In the genomic region with DNA sequence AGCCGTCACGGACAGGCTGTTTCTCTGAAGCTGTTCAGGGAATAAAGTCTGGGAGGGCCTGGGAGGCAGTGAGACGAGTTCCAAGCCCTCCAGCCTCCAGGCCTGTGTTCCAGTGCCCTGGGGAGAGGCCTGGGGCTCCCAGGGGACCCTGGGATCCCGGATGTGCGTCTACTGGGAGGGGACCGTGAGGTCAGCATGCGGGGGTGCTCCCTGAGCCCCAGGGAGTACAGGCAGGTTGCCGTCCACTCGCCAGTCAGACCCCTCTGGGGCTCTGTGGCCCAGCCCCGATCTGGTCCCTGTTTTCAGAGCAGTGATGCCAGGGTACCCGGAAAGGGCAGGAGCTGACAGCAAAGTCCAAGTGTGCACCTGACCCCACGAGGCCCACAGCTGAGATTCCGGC, we compare ENCODE assay signal across 18 cellular contexts.
DNase-seq lines count a peak whose midpoint lies in the region; ATAC-seq, FAIRE-seq and TF ChIP-seq lines count a peak whose summit lies in the region.
"Had no signal": no experiment of that assay in that cellular context is flagged by ENCODE, and none has a peak within 500 bp of the region (broad histone marks: within the 10 kb centered on the region; RNA-seq: fewer than 3 reads in every experiment).

No MANE protein-coding gene starts in this region.

- H3K4me1 ChIP-seq in heart left ventricle (peaks cover 0 to 19% (median 6%) of the 10 kb centered on the region in 12 donors), kidney (ENCODE audit: control insufficient read depth in 1 of 2, insufficient read depth in 1 of 2, low read depth in 1 of 2, low read length in 2 of 2) (no peaks in the 10 kb centered on the region), upper lobe of right lung (no peaks in the 10 kb centered on the region)

- TF ChIP-seq POLR2A in heart left ventricle (IDR thresholded peaks at IDR 0.05) = no peak

- no peak overlapping the region for H3K9ac ChIP-seq in kidney (ENCODE audit: low read length in 2 of 2)
- H3K9ac ChIP-seq: BLaER1 had no signal

- peak overlapping the region in 1 of 12 donors; percentile 13 for H3K4me3 ChIP-seq in heart left ventricle
- H3K4me3 ChIP-seq in kidney (ENCODE audit: low read length in 2 of 2) = no peak overlapping the region
- no peak overlapping the region for H3K4me3 ChIP-seq in upper lobe of right lung
- H3K4me3 ChIP-seq: BLaER1, GM23338 had no signal

- H3K27me3 ChIP-seq in heart left ventricle (no peaks in the 10 kb centered on the region), upper lobe of right lung (no peaks in the 10 kb centered on the region)
- H3K27me3 ChIP-seq: BLaER1 had no signal

- no peak for FAIRE-seq in kidney (lab: Jason Lieb, UNC)
- FAIRE-seq: GM12892, GM18507 had no signal

- H3K27ac ChIP-seq in heart left ventricle (peak overlapping the region in 8 of 12 donors; percentile 34 to 78 (median 70)), kidney (ENCODE audit: low read depth in 2 of 2, low read length in 2 of 2) (no peak overlapping the region), upper lobe of right lung (no peak overlapping the region)
- H3K27ac ChIP-seq: BLaER1 had no signal

- ATAC-seq in heart left ventricle (no peak), Right ventricle myocardium inferior (no peak), left cardiac atrium (no peak), upper lobe of right lung (no peak), HG02798 (IDR thresholded peaks at IDR 0.05; ENCODE audit: poor library complexity, unreplicated experiment) (no peak)
- ATAC-seq: GM23338 had no signal

- no peaks in the 10 kb centered on the region for H3K36me3 ChIP-seq in heart left ventricle
- no peaks in the 10 kb centered on the region for H3K36me3 ChIP-seq in kidney (ENCODE audit: control insufficient read depth in 1 of 2, insufficient read depth in 2 of 2, low read length in 2 of 2)
- H3K36me3 ChIP-seq in upper lobe of right lung = no peaks in the 10 kb centered on the region

- 85 to 90% (median 86%) methylated on average over 9 to 13 of the region's 13 CpGs for WGBS in heart left ventricle, 4 donors

- intact Hi-C loops in heart left ventricle (cut with DNase I) (loop anchor here in 1 of 10 donors (5.0 kb wide), 1 partner anchor 82 kb away; a partner anchor contains a TSS), Right ventricle myocardium inferior (cut with DNase I) (no loop called here), left cardiac atrium (cut with DNase I) (no loop called here), kidney (cut with DNase I) (no loop called here), upper lobe of right lung (cut with DNase I) (no loop called here)

- H3K9me3 ChIP-seq in heart left ventricle (peaks cover 0 to 10% (median 0%) of the 10 kb centered on the region in 12 donors), kidney (ENCODE audit: control insufficient read depth in 1 of 2, low read length in 2 of 2) (no peaks in the 10 kb centered on the region), upper lobe of right lung (no peaks in the 10 kb centered on the region)

- DNase-seq in heart left ventricle = no peak
- no peak for DNase-seq in Right ventricle myocardium inferior (ENCODE audit: missing footprints)
- DNase-seq in left cardiac atrium = peak; percentile 13
- peak; percentile 53 for DNase-seq in kidney
- DNase-seq in upper lobe of right lung = peak; percentile 46
- DNase-seq in NCI-H1694 treated with DMSO at 0.1 percent for 48 hours (lab: John Stamatoyannopoulos, UW) = no peak
- no peak for DNase-seq in germinal center (ENCODE audit: low spot score)
- DNase-seq: 8988T; CD4-positive, alpha-beta memory T cell; DMS153; DMS79; GDM1; H9 had no signal

- no peak for TF ChIP-seq CTCF in heart left ventricle (IDR thresholded peaks at IDR 0.05)
- no peak for TF ChIP-seq CTCF in kidney (IDR thresholded peaks at IDR 0.05; ENCODE audit: borderline replicate concordance, extremely low read depth, insufficient read depth)
- TF ChIP-seq CTCF in upper lobe of right lung (IDR thresholded peaks at IDR 0.05) = no peak

Comparison
In these comparisons a context has a peak if more than half of its experiments do, and no peak if none do; other contexts are left out.
1. DNase-seq: peak in left cardiac atrium (single experiment), kidney (single experiment) and upper lobe of right lung (single experiment); none in heart left ventricle (0 of 5), Right ventricle myocardium inferior (single experiment), NCI-H1694 treated with DMSO at 0.1 percent for 48 hours (single experiment) and germinal center (single experiment).
2. H3K27ac ChIP-seq: peak in heart left ventricle (8 of 12); none in kidney (0 of 2) and upper lobe of right lung (single experiment).